In genomic region chr22:19549428-19549827, GRCh38 we compare ENCODE assay signal across 32 cellular contexts. TPM values are rescaled to one million over a fixed set of nuclear protein-coding genes. Genes with fewer than 3 reads are reported as not detected.
"Had no signal": no experiment of that assay in that cellular context is flagged by ENCODE, and none has a peak within 500 bp of the region (broad histone marks: within the 10 kb centered on the region; RNA-seq: fewer than 3 reads in every experiment).

No MANE protein-coding gene starts in this region.

- H3K27ac ChIP-seq: adrenal gland, body of pancreas, brain microvascular endothelial cell, breast epithelium, VCaP had no signal

- FAIRE-seq: astrocyte, TTC549 had no signal

- H3K9me3 ChIP-seq: adrenal gland, body of pancreas had no signal

- ATAC-seq: activated CD8-positive, alpha-beta T cell treated with anti-CD3 and anti-CD28 coated beads for 36 hours; activated T-cell treated with anti-CD3 and anti-CD28 coated beads, Interleukin-2, amount 50 U/mL, for 4 hours; body of pancreas had no signal

- H3K4me1 ChIP-seq: adrenal gland, body of pancreas, breast epithelium had no signal

- DNase-seq: activated B cell treated with CpG ODN at 0.5 μM for 24 hours; activated CD4-positive, alpha-beta T cell treated with anti-CD3 and anti-CD28 coated beads for 4 hours; activated CD4-positive, alpha-beta T cell treated with anti-CD3 and anti-CD28 coated beads, Interleukin-2, amount 10 ng/mL, durations not matched to agents 24 days and 14 days; activated CD4-positive, alpha-beta T cell treated with anti-CD3 and anti-CD28 coated beads, Interleukin-2, amount 50 U/mL, for 1 hour; activated CD4-positive, alpha-beta T cell treated with anti-CD3 and anti-CD28 coated beads, Interleukin-2, amount 50 U/mL, for 4 hours; activated CD4-positive, CD25-positive, alpha-beta regulatory T cell treated with anti-CD3 and anti-CD28 coated beads, Interleukin-2, amount 50 U/mL, for 72 hours; activated CD8-positive, alpha-beta memory T cell treated with anti-CD3 and anti-CD28 coated beads, Interleukin-2, amount 50 U/mL, for 4 hours; activated CD8-positive, alpha-beta T cell treated with anti-CD3 and anti-CD28 coated beads for 36 hours; activated gamma-delta T cell treated with Interleukin-2 at 50 U/mL for 16 hours; activated naive CD4-positive, alpha-beta T cell; activated naive CD4-positive, alpha-beta T cell treated with anti-CD3 and anti-CD28 coated beads for 36 hours; activated naive CD4-positive, alpha-beta T cell treated with anti-CD3 and anti-CD28 coated beads, Interleukin-2, amount 50 U/mL, for 16 hours; activated naive CD8-positive, alpha-beta T cell treated with anti-CD3 and anti-CD28 coated beads for 36 hours; activated T-cell treated with anti-CD3 and anti-CD28 coated beads for 4 hours; activated T-cell treated with anti-CD3 and anti-CD28 coated beads, Interleukin-2, amount 50 U/mL, for 1 hour; activated T-cell treated with anti-CD3 and anti-CD28 coated beads, Interleukin-2, amount 50 U/mL, for 4 hours; activated T-cell treated with anti-CD3 and anti-CD28 coated beads, Interleukin-2, amount 50 U/mL, for 72 hours; adrenal gland; amniotic stem cell; aorta; body of pancreas; brain microvascular endothelial cell; central memory CD4-positive, alpha-beta T cell; T-helper 1 cell; T-helper 2 cell; T-helper 9 cell had no signal

- H3K36me3 ChIP-seq: adrenal gland, brain microvascular endothelial cell, breast epithelium had no signal

- H3K27me3 ChIP-seq: adrenal gland, body of pancreas, brain microvascular endothelial cell, breast epithelium had no signal

- H3K4me3 ChIP-seq: adrenal gland, body of pancreas, breast epithelium had no signal

RNA-seq across cellular contexts. Expression of gene CLDN5, which starts 25.2 kb away (rescaled TPM):
- total RNA-seq: activated B cell treated with CpG ODN at 0.5 μM for 24 hours; activated CD8-positive, alpha-beta memory T cell treated with anti-CD3 and anti-CD28 coated beads for 36 hours; activated CD8-positive, alpha-beta T cell treated with anti-CD3 and anti-CD28 coated beads for 36 hours; activated naive CD4-positive, alpha-beta T cell treated with anti-CD3 and anti-CD28 coated beads, Interleukin-2, amount 50 U/mL, for 72 hours; activated naive CD8-positive, alpha-beta T cell treated with anti-CD3 and anti-CD28 coated beads for 36 hours; astrocyte had no signal
